In genomic region chr7:151247611-151248176, GRCh38 we compare ENCODE assay signal across 8 cellular contexts. TPM values are rescaled to one million over a fixed set of nuclear protein-coding genes. Genes with fewer than 3 reads are reported as not detected.
DNase-seq lines count a peak whose midpoint lies in the region; ATAC-seq and TF ChIP-seq lines count a peak whose summit lies in the region.

No MANE protein-coding gene starts in this region.

- no peaks in the 10 kb centered on the region for H3K36me3 ChIP-seq in HUES64 (ENCODE audit: insufficient read depth, low read length)
- no peaks in the 10 kb centered on the region for H3K36me3 ChIP-seq in mucosa of stomach (ENCODE audit: control insufficient read depth, insufficient read depth, low read length)

- H3K27me3 ChIP-seq in HUES64 (ENCODE audit: insufficient read depth, low read length) (peaks cover 81% of the 10 kb centered on the region), mucosa of stomach (ENCODE audit: control insufficient read depth, insufficient read depth, low read length) (peaks cover 77% of the 10 kb centered on the region)

- peaks cover 44% of the 10 kb centered on the region for H3K4me1 ChIP-seq in HUES64 (ENCODE audit: insufficient read depth, low read length)
- peaks cover 61% of the 10 kb centered on the region for H3K4me1 ChIP-seq in mucosa of stomach (ENCODE audit: control insufficient read depth, insufficient read depth, low read length)

- H3K27ac ChIP-seq in HUES64 (ENCODE audit: low read depth, low read length) = no peak overlapping the region

- peak overlapping the region; percentile 57; the same call in 1 of the 2 replicates for H3K4me3 ChIP-seq in HUES64 (ENCODE audit: low read length)
- peak overlapping the region; percentile 76 for H3K4me3 ChIP-seq in choroid plexus epithelial cell (ENCODE audit: low read depth, low read length)
- H3K4me3 ChIP-seq in mucosa of stomach (ENCODE audit: low read length) = no peak overlapping the region

- 17% methylated on average over 15 of the region's 15 CpGs for WGBS in HUES64

- ATAC-seq in HG02981 (IDR thresholded peaks at IDR 0.05; ENCODE audit: unreplicated experiment) (no peak), GM19463 (IDR thresholded peaks at IDR 0.05; ENCODE audit: unreplicated experiment) (no peak)

- H3K9ac ChIP-seq in HUES64 (ENCODE audit: low read depth, low read length) (no peak overlapping the region), mucosa of stomach (ENCODE audit: low read length) (peak overlapping the region; percentile 55)

- no peak for TF ChIP-seq CTCF in choroid plexus epithelial cell (conservative IDR thresholded peaks at IDR 0.05; ENCODE audit: low read depth, low read length)

- peak; percentile 87 for DNase-seq in 8988T
- no peak for DNase-seq in choroid plexus epithelial cell (ENCODE audit: low read depth)
- no peak for DNase-seq in effector CD4-positive, alpha-beta T cell
- DNase-seq in DMS153 (lab: John Stamatoyannopoulos, UW) = no peak

- H3K9me3 ChIP-seq in HUES64 (ENCODE audit: insufficient read depth, low read depth, low read length) = no peaks in the 10 kb centered on the region
- H3K9me3 ChIP-seq in mucosa of stomach (ENCODE audit: control insufficient read depth, low read length) = no peaks in the 10 kb centered on the region

RNA-seq across cellular contexts. Expression of gene SMARCD3, which starts 0.8 kb away (rescaled TPM):
- 7.7 TPM for polyA plus RNA-seq in HUES64 (2013, experiment 1 of 2)
- 11.5 TPM for polyA plus RNA-seq in HUES64 (2013, experiment 2 of 2)

RNA-seq across cellular contexts. Expression of gene CHPF2, which starts 15.4 kb away (rescaled TPM):
- 11.8 TPM for polyA plus RNA-seq in HUES64 (2013, experiment 1 of 2)
- polyA plus RNA-seq in HUES64 (2013, experiment 2 of 2) = 12.5 TPM

RNA-seq across cellular contexts. Expression of gene ABCF2, which starts 20.7 kb away (rescaled TPM):
- 55.5 TPM for polyA plus RNA-seq in HUES64 (2013, experiment 1 of 2)
- polyA plus RNA-seq in HUES64 (2013, experiment 2 of 2) = 44.7 TPM

RNA-seq across cellular contexts. Expression of gene H2BK1, which starts 37.4 kb away (rescaled TPM):
- not detected for polyA plus RNA-seq in HUES64 (2013, experiment 1 of 2)
- polyA plus RNA-seq in HUES64 (2013, experiment 2 of 2) = not detected
